Comparison of ENCODE assay signal across 8 cellular contexts in the genomic region with DNA sequence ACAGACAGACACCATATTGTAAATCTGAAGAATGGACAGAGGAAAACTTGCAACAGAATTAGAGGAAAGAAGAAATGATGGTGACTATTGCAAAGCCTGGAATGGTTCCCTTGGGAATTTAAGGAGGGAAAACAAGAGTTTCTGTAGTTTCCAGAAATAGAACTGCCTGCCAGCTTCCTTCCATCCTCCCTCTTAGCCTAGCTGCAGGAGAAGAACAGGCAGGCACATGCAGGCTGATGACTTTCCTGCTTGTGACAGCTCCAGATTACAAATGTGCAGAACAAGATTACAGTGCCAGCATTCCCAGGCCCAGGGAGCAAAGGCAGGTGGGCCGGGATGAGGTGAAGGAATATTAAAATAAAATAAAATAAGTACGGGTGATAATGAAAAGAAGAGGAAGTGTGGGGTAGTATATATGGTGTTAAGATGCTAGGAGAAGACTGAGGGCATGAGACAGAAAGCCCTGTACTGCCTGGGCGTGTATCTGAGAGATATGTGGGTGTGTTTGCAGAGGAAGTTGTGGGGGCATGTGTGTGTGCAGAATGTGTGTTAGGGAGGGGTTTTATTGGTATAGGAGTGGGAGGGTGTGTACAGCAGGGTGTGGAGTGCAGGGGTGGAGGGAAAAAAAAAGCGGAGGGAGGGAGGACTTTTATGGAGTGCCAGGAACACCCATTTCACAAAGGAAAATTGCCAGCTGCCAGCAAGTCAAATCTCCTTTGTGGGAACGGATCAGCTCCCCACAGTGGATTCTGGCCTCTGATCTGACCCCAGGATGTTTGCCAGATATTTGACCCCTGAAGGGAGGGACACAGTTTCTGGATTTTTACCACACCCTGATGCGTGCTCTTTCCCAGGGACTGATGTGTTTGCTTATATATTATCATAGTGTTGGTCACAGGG. TPM values are rescaled to one million over a fixed set of nuclear protein-coding genes. Genes with fewer than 3 reads are reported as not detected.
DNase-seq lines count a peak whose midpoint lies in the region; ATAC-seq and TF ChIP-seq lines count a peak whose summit lies in the region.

No MANE protein-coding gene starts in this region.

- peaks cover 14% of the 10 kb centered on the region for H3K4me1 ChIP-seq in colonic mucosa
- H3K4me1 ChIP-seq in naive thymus-derived CD4-positive, alpha-beta T cell (ENCODE audit: control insufficient read depth in 2 of 2, insufficient read depth in 2 of 2, low read length in 2 of 2), result peaks cover 10 to 17% of the 10 kb centered on the region in 2 donors

- H3K9me3 Mint-ChIP-seq in naive thymus-derived CD4-positive, alpha-beta T cell, result peaks cover 0 to under 1% (median 0%) of the 10 kb centered on the region in 11 donors

- H3K27me3 Mint-ChIP-seq in naive thymus-derived CD4-positive, alpha-beta T cell, result no peaks in the 10 kb centered on the region

- no peaks in the 10 kb centered on the region for H3K36me3 ChIP-seq in colonic mucosa
- H3K36me3 ChIP-seq in naive thymus-derived CD4-positive, alpha-beta T cell (ENCODE audit: control insufficient read depth in 2 of 3, insufficient read depth in 3 of 3, low read length in 3 of 3), result no peaks in the 10 kb centered on the region

- peak overlapping the region; percentile 66 for H3K27ac ChIP-seq in colonic mucosa
- H3K27ac ChIP-seq in naive thymus-derived CD4-positive, alpha-beta T cell (ENCODE audit: low read depth, low read length), result peak overlapping the region; percentile 7

- H3K4me3 Mint-ChIP-seq in naive thymus-derived CD4-positive, alpha-beta T cell, result peak overlapping the region in 8 of 10 donors; percentile 14 to 72 (median 52)

- H3K4me1 Mint-ChIP-seq in naive thymus-derived CD4-positive, alpha-beta T cell, result peaks cover 18 to 52% (median 42%) of the 10 kb centered on the region in 7 donors

- H3K4me3 ChIP-seq in colonic mucosa, result no peak overlapping the region
- H3K4me3 ChIP-seq in naive thymus-derived CD4-positive, alpha-beta T cell (ENCODE audit: low read length), result no peak overlapping the region

- no peaks in the 10 kb centered on the region for H3K27me3 ChIP-seq in colonic mucosa
- H3K27me3 ChIP-seq in naive thymus-derived CD4-positive, alpha-beta T cell (ENCODE audit: control insufficient read depth in 2 of 2, insufficient read depth in 2 of 2, low read length in 2 of 2), result no peaks in the 10 kb centered on the region

- peak; percentile 54 for DNase-seq in NCI-H146 treated with DMSO at 0.1 percent for 48 hours (lab: John Stamatoyannopoulos, UW; ENCODE audit: unreplicated experiment)
- peak; percentile 86 for DNase-seq in colonic mucosa
- DNase-seq in naive thymus-derived CD4-positive, alpha-beta T cell, result peak in 5 of 9 donors; percentile 11 to 23 (median 20)
- no peak for DNase-seq in midbrain (lab: John Stamatoyannopoulos, UW)
- DNase-seq in stimulated activated CD4-positive, alpha-beta T cell treated with anti-CD3 and anti-CD28 coated beads, Interleukin-12 subunit alpha, Interleukin-12 subunit beta, amount 100 ng/mL, for 4 hours, result no peak

- intact Hi-C loops in colonic mucosa (cut with DNase I), result no loop called here
- intact Hi-C loops in naive thymus-derived CD4-positive, alpha-beta T cell (cut with micrococcal nuclease), result loop anchor here in 1 of 2 donors (5.0 kb wide), 1 partner anchor 44 kb away; no protein-coding TSS in a partner anchor

- H3K27ac Mint-ChIP-seq in naive thymus-derived CD4-positive, alpha-beta T cell, result peak overlapping the region in 8 of 9 donors; percentile 8 to 81 (median 50)

- peak overlapping the region in 1 of 2 donors; percentile 48 for H3K9ac ChIP-seq in colonic mucosa (ENCODE audit: low read depth in 2 of 2, low read length in 2 of 2)

- POLR2A ChIA-PET in naive thymus-derived CD4-positive, alpha-beta T cell (lab: Charles Lee), result interaction anchor here (0.6 to 1.5 kb wide), 3 partner anchors 44 to 84 kb away, joined by 3 to 4 read pairs (median 3); a partner anchor contains a TSS

- peak; percentile 47 for ATAC-seq in GM18867 (IDR thresholded peaks at IDR 0.05; ENCODE audit: unreplicated experiment)
- peak; percentile 84 for ATAC-seq in naive thymus-derived CD4-positive, alpha-beta T cell
- ATAC-seq in GM19395 (IDR thresholded peaks at IDR 0.05; ENCODE audit: unreplicated experiment), result no peak
- no peak for ATAC-seq in HG02571 (IDR thresholded peaks at IDR 0.05; ENCODE audit: unreplicated experiment)

- no peaks in the 10 kb centered on the region for H3K9me3 ChIP-seq in colonic mucosa
- H3K9me3 ChIP-seq in naive thymus-derived CD4-positive, alpha-beta T cell (ENCODE audit: control insufficient read depth in 2 of 3, low read length in 3 of 3), result no peaks in the 10 kb centered on the region

- peaks cover 0 to 4% (median 0%) of the 10 kb centered on the region in 5 donors for H3K36me3 Mint-ChIP-seq in naive thymus-derived CD4-positive, alpha-beta T cell

- CTCF ChIA-PET in naive thymus-derived CD4-positive, alpha-beta T cell (lab: Charles Lee), result no interaction called here

- no peak for TF ChIP-seq CTCF in colonic mucosa (IDR thresholded peaks at IDR 0.05)

RNA-seq across cellular contexts. Expression of a gene that starts 43.9 kb away (rescaled TPM):
- total RNA-seq in colonic mucosa, result 1 to 10 TPM; 3.6 to 5.1 TPM
- total RNA-seq in naive thymus-derived CD4-positive, alpha-beta T cell, result 10 to 100 TPM; 11.1 to 30.8 (median 18.4) TPM
- 10 to 100 TPM; 10.0 to 13.4 TPM for polyA plus RNA-seq in naive thymus-derived CD4-positive, alpha-beta T cell

Comparison
In these comparisons a context has a peak if more than half of its experiments do, and no peak if none do; other contexts are left out.
1. ATAC-seq: peak in GM18867 (single experiment) and naive thymus-derived CD4-positive, alpha-beta T cell (single experiment); none in GM19395 (single experiment) and HG02571 (single experiment).
2. DNase-seq: peak in NCI-H146 treated with DMSO at 0.1 percent for 48 hours (single experiment), colonic mucosa (single experiment) and naive thymus-derived CD4-positive, alpha-beta T cell (5 of 9); none in midbrain (single experiment) and stimulated activated CD4-positive, alpha-beta T cell treated with anti-CD3 and anti-CD28 coated beads, Interleukin-12 subunit alpha, Interleukin-12 subunit beta, amount 100 ng/mL, for 4 hours (single experiment).